Comparison of ENCODE assay signal across 1 cellular context in genomic region chr7:43577485-43577951, GRCh38.
TF ChIP-seq lines count a peak whose summit lies in the region.

No MANE protein-coding gene starts in this region.

TF ChIP-seq in K562, 482 proteins besides CTCF, POLR2A, EP300 and RAD21 (continued from another document and continues in another):
- TF ChIP-seq ARID3B (CRISPR knock-in tag; IDR thresholded peaks at IDR 0.05; ENCODE audit: borderline replicate concordance) (0 out of 2 replicates have a peak, but pooled peaks have one; percentile 42), ZFP30 (CRISPR knock-in tag; IDR thresholded peaks at IDR 0.05; ENCODE audit: borderline replicate concordance) (no peak), HMG20A (CRISPR knock-in tag; conservative IDR thresholded peaks at IDR 0.05) (no peak), SNRNP70 (optimal IDR thresholded peaks at IDR 0.05; ENCODE audit: low read depth, low read length) (no peak), ZNF24 (IDR thresholded peaks at IDR 0.05) (0 out of 2 replicates have a peak, but pooled peaks have one; percentile 6), RCOR1 (IDR thresholded peaks at IDR 0.05; ENCODE audit: borderline replicate concordance in 1 of 2, low read depth in 2 of 2, low read length in 2 of 2) (peak; percentile 26 to 84; a peak in 2 of 4 replicates), ZZZ3 (IDR thresholded peaks at IDR 0.05) (no peak), CHAMP1 (IDR thresholded peaks at IDR 0.05) (no peak; the same call in 1 of the 2 replicates), KLF13 (tag; IDR thresholded peaks at IDR 0.05; ENCODE audit: borderline replicate concordance, low read depth) (no peak), ZNF134 (CRISPR knock-in tag; conservative IDR thresholded peaks at IDR 0.05) (0 out of 2 replicates have a peak, but pooled peaks have one; percentile 22), ZNF740 (CRISPR knock-in tag; IDR thresholded peaks at IDR 0.05) (no peak), ZNF740 (tag; IDR thresholded peaks at IDR 0.05) (no peak), FOXJ3 (CRISPR knock-in tag; IDR thresholded peaks at IDR 0.05) (no peak), EP400 (IDR thresholded peaks at IDR 0.05) (peak; percentile 49), MBD2 (IDR thresholded peaks at IDR 0.05; ENCODE audit: borderline replicate concordance, low read depth) (no peak), ZNF184 (CRISPR knock-in tag; IDR thresholded peaks at IDR 0.05) (no peak), TCFL5 (CRISPR knock-in tag; conservative IDR thresholded peaks at IDR 0.05) (no peak), MCM7 (IDR thresholded peaks at IDR 0.05) (no peak), HDAC2 (IDR thresholded peaks at IDR 0.05) (peak; percentile 70; the same call in 1 of the 2 replicates), ZFP1 (CRISPR knock-in tag; IDR thresholded peaks at IDR 0.05) (no peak), MED1 (CRISPR knock-in tag; IDR thresholded peaks at IDR 0.05; ENCODE audit: borderline replicate concordance) (no peak), SIX5 (IDR thresholded peaks at IDR 0.05; ENCODE audit: borderline replicate concordance in 1 of 2, insufficient read depth in 1 of 2, low read depth in 1 of 2, low read length in 2 of 2) (no peak), NFE2L1 (tag; IDR thresholded peaks at IDR 0.05; ENCODE audit: borderline replicate concordance, low read depth) (no peak), FOXM1 (IDR thresholded peaks at IDR 0.05; ENCODE audit: low read depth) (peak; percentile 61; the same call in 1 of the 2 replicates), FOXM1 (CRISPR knock-in tag; IDR thresholded peaks at IDR 0.05; ENCODE audit: low read depth) (no peak), PTBP1 (IDR thresholded peaks at IDR 0.05; ENCODE audit: low read depth, low read length) (no peak), MYC (IDR thresholded peaks at IDR 0.05; ENCODE audit: low read depth, low read length) (peak; percentile 12; the same call in 1 of the 2 replicates), MYC (CRISPR knock-in tag; IDR thresholded peaks at IDR 0.05; ENCODE audit: borderline replicate concordance, low read depth) (no peak), THAP7 (CRISPR knock-in tag; IDR thresholded peaks at IDR 0.05) (no peak), PTRF (tag; IDR thresholded peaks at IDR 0.05) (no peak), HNRNPLL (IDR thresholded peaks at IDR 0.05; ENCODE audit: low read depth, low read length, poor library complexity, severe bottlenecking) (no peak), TEAD1 (CRISPR knock-in tag; IDR thresholded peaks at IDR 0.05) (peak; percentile 22 to 52; a peak in 1 of 4 replicates), DPF2 (IDR thresholded peaks at IDR 0.05) (peak; percentile 91), DDX20 (tag; IDR thresholded peaks at IDR 0.05; ENCODE audit: low read depth) (no peak), JUN (IDR thresholded peaks at IDR 0.05; ENCODE audit: borderline replicate concordance, low read depth, low read length) (no peak), JUN (CRISPR knock-in tag; IDR thresholded peaks at IDR 0.05; ENCODE audit: borderline replicate concordance) (no peak), NR2C1 (IDR thresholded peaks at IDR 0.05) (no peak), NR2C1 (tag; IDR thresholded peaks at IDR 0.05) (no peak), ZNF449 (CRISPR knock-in tag; IDR thresholded peaks at IDR 0.05) (no peak), JUNB (CRISPR knock-in tag; conservative IDR thresholded peaks at IDR 0.05) (no peak), CLOCK (CRISPR knock-in tag; IDR thresholded peaks at IDR 0.05; ENCODE audit: borderline replicate concordance) (no peak), ZFPM2 (CRISPR knock-in tag; IDR thresholded peaks at IDR 0.05) (no peak), ARID1B (IDR thresholded peaks at IDR 0.05) (peak; percentile 95), ZNF165 (CRISPR knock-in tag; IDR thresholded peaks at IDR 0.05; ENCODE audit: borderline replicate concordance) (no peak), ZBTB17 (CRISPR knock-in tag; IDR thresholded peaks at IDR 0.05) (peak; percentile 64; the same call in 1 of the 2 replicates), NCOR1 (IDR thresholded peaks at IDR 0.05) (peak; percentile 77), ZNF778 (CRISPR knock-in tag; IDR thresholded peaks at IDR 0.05) (no peak), NFXL1 (CRISPR knock-in tag; IDR thresholded peaks at IDR 0.05) (no peak), PHB2 (IDR thresholded peaks at IDR 0.05; ENCODE audit: low read depth) (no peak), ZSCAN32 (CRISPR knock-in tag; IDR thresholded peaks at IDR 0.05) (no peak), TAF9B (IDR thresholded peaks at IDR 0.05; ENCODE audit: partially characterized antibody) (no peak), E2F1 (CRISPR knock-in tag; IDR thresholded peaks at IDR 0.05) (no peak), TFAP4 (CRISPR knock-in tag; IDR thresholded peaks at IDR 0.05; ENCODE audit: borderline replicate concordance) (peak; percentile 44; the same call in 1 of the 2 replicates), GABPB2 (CRISPR knock-in tag; conservative IDR thresholded peaks at IDR 0.05) (no peak), MIER1 (IDR thresholded peaks at IDR 0.05; ENCODE audit: low read depth) (no peak), ZNF639 (CRISPR knock-in tag; conservative IDR thresholded peaks at IDR 0.05 in 1 of 2, IDR thresholded peaks at IDR 0.05 in 1 of 2) (0 out of 4 replicates have a peak, but pooled peaks of 1 of the 2 experiments have one; percentile 29), ZNF77 (CRISPR knock-in tag; IDR thresholded peaks at IDR 0.05) (no peak), L3MBTL2 (IDR thresholded peaks at IDR 0.05) (peak; percentile 43; the same call in 1 of the 2 replicates), DEAF1 (CRISPR knock-in tag; IDR thresholded peaks at IDR 0.05) (0 out of 2 replicates have a peak, but pooled peaks have one; percentile 18), ZKSCAN1 (IDR thresholded peaks at IDR 0.05; ENCODE audit: low read depth, low read length) (0 out of 2 replicates have a peak, but pooled peaks have one; percentile 53), TBL1XR1 (IDR thresholded peaks at IDR 0.05; ENCODE audit: low read length in 2 of 2) (0 out of 4 replicates have a peak, but pooled peaks of 1 of the 2 experiments have one; percentile 32), PTTG1 (tag; IDR thresholded peaks at IDR 0.05; ENCODE audit: low read depth) (no peak)
